Comparison of ENCODE assay signal across 25 cellular contexts in genomic region chr3:4880850-4881249, GRCh38.
DNase-seq lines count a peak whose midpoint lies in the region; ATAC-seq, FAIRE-seq and TF ChIP-seq lines count a peak whose summit lies in the region.
"Had no signal": no experiment of that assay in that cellular context is flagged by ENCODE, and none has a peak within 500 bp of the region (broad histone marks: within the 10 kb centered on the region; RNA-seq: fewer than 3 reads in every experiment).

No MANE protein-coding gene starts in this region.

- no peaks in the 10 kb centered on the region for H3K9me3 ChIP-seq in GM23248 (ENCODE audit: low read depth)
- H3K9me3 ChIP-seq in K562 (replicated peaks; ENCODE audit: control insufficient read depth, insufficient read depth, low read depth, low read length): no peaks in the 10 kb centered on the region
- no peaks in the 10 kb centered on the region for H3K9me3 ChIP-seq in parathyroid adenoma (ENCODE audit: control insufficient read depth, low read length)
- H3K9me3 ChIP-seq: BE2C, BLaER1 had no signal

- H3K4me2 ChIP-seq in GM23248 (ENCODE audit: unreplicated experiment) (no peak overlapping the region), K562 (ENCODE audit: insufficient read depth, low read length) (no peak overlapping the region), parathyroid adenoma (ENCODE audit: low read length) (no peak overlapping the region)
- H3K4me2 ChIP-seq: BLaER1 had no signal

- TF ChIP-seq EP300 in K562 (IDR thresholded peaks at IDR 0.05; ENCODE audit: low read length): no peak

- H3K9ac ChIP-seq in GM23248 (no peak overlapping the region), K562 (ENCODE audit: insufficient read depth in 1 of 2, low read depth in 2 of 2, low read length in 2 of 2) (no peak overlapping the region), parathyroid adenoma (no peak overlapping the region)
- H3K9ac ChIP-seq: BLaER1 had no signal

- no TSS peak for BruUV-seq in K562 (replicated peaks; lab: Mats Ljungman, UMichigan)

- DNase-seq in GM23248 (peak; percentile 7), K562 (ENCODE audit: extremely low read depth in 1 of 4, low spot score in 3 of 4) (no peak), erythroblast (lab: John Stamatoyannopoulos, UW) (no peak), ureter (ENCODE audit: low spot score) (no peak), ecto neural progenitor cell (ENCODE audit: low spot score) (no peak)
- DNase-seq: 8988T; ACHN; BE2C; C1 segment of cervical spinal cord; CD4-positive, alpha-beta memory T cell; CD4-positive, CD25-positive, alpha-beta regulatory T cell; CD8-positive, alpha-beta memory T cell; COR-L47; DMS 273 treated with DMSO at 0.1 percent for 48 hours; DMS153; DMS53; DMS79; DND-41; EL; GDM1 had no signal

- TF ChIP-seq POLR2A in K562 (conservative IDR thresholded peaks at IDR 0.05): no peak
- no peak for TF ChIP-seq POLR2A in erythroblast (IDR thresholded peaks at IDR 0.05; ENCODE audit: low read length)

- H2AFZ ChIP-seq in GM23248 (0 out of 2 replicates have a peak overlapping the region, but pooled peaks have one; percentile 39), K562 (ENCODE audit: low read depth, low read length) (peak overlapping the region; percentile 15), parathyroid adenoma (peak overlapping the region; percentile 38)

- H3K27me3 ChIP-seq in GM23248 (replicated peaks; ENCODE audit: insufficient read depth) (no peaks in the 10 kb centered on the region), K562 (ENCODE audit: control insufficient read depth in 2 of 2, insufficient read depth in 2 of 2, low read length in 2 of 2) (no peaks in the 10 kb centered on the region), parathyroid adenoma (ENCODE audit: control insufficient read depth, insufficient read depth, low read length) (no peaks in the 10 kb centered on the region)
- H3K27me3 ChIP-seq: BE2C, BLaER1 had no signal

- H3K36me3 ChIP-seq in GM23248 (ENCODE audit: low read depth): no peaks in the 10 kb centered on the region
- no peaks in the 10 kb centered on the region for H3K36me3 ChIP-seq in K562 (ENCODE audit: control insufficient read depth, insufficient read depth, low read length)
- no peaks in the 10 kb centered on the region for H3K36me3 ChIP-seq in parathyroid adenoma (ENCODE audit: control insufficient read depth, insufficient read depth, low read length)
- H3K36me3 ChIP-seq: BE2C, BLaER1 had no signal

- intact Hi-C loops in K562 (cut with micrococcal nuclease): no loop called here

- H3K79me2 ChIP-seq in GM23248 (ENCODE audit: insufficient read depth): no peaks in the 10 kb centered on the region
- no peaks in the 10 kb centered on the region for H3K79me2 ChIP-seq in K562 (ENCODE audit: control insufficient read depth, insufficient read depth, low read length)
- H3K79me2 ChIP-seq in parathyroid adenoma: no peaks in the 10 kb centered on the region

- in situ Hi-C loops in GM23248 (cut with MboI) (no loop called here), K562 (cut with MboI) (no loop called here)

- no peaks in the 10 kb centered on the region for H3K9me2 ChIP-seq in GM23248 (ENCODE audit: insufficient read depth)

- TF ChIP-seq CTCF in K562 (IDR thresholded peaks at IDR 0.05 in 2 of 3, conservative IDR thresholded peaks at IDR 0.05 in 1 of 3; ENCODE audit: insufficient read depth in 2 of 3, low read depth in 1 of 3, low read length in 3 of 3) (no peak), parathyroid adenoma (IDR thresholded peaks at IDR 0.05) (no peak)

- POLR2A ChIA-PET in K562 (lab: Yijun Ruan, JAX): interaction anchor here (0.8 to 1.4 kb wide), 4 partner anchors 12 to 60 kb away, joined by 3 to 5 read pairs (median 4); no protein-coding TSS in a partner anchor

- H4K20me1 ChIP-seq in GM23248 (ENCODE audit: insufficient read depth) (no peaks in the 10 kb centered on the region), K562 (replicated peaks; ENCODE audit: control insufficient read depth, insufficient read depth, low read length) (no peaks in the 10 kb centered on the region)
- H4K20me1 ChIP-seq: BLaER1 had no signal

- WGBS in GM23248 (ENCODE audit: low coverage in 1 of 2, low lambda C conversion rate in 2 of 2, missing lambda C conversion rate in 2 of 2), 2 experiments: 12 to 13% methylated on average over 6 of the region's 6 CpGs
- WGBS in K562 (ENCODE audit: insufficient coverage, low coverage, missing lambda C conversion rate): 58% methylated on average over 6 of the region's 6 CpGs

- no peaks in the 10 kb centered on the region for H3K9me1 ChIP-seq in K562 (ENCODE audit: control insufficient read depth, insufficient read depth, low read length)

- FAIRE-seq in K562 (lab: Jason Lieb, UNC): no peak
- FAIRE-seq: A204.1 had no signal

- H3K4me3 ChIP-seq in GM23248 (no peak overlapping the region), K562 (no peak overlapping the region), parathyroid adenoma (ENCODE audit: low read depth, low read length) (no peak overlapping the region)
- H3K4me3 ChIP-seq: BLaER1, GM12878 had no signal

- ATAC-seq in K562 (no peak), GM19035 (IDR thresholded peaks at IDR 0.05; ENCODE audit: unreplicated experiment) (no peak)
- ATAC-seq: GM12878 had no signal

- H3K27ac ChIP-seq in GM23248: no peak overlapping the region
- H3K27ac ChIP-seq in K562 (ENCODE audit: extremely low read depth, low read depth, low read length): no peak overlapping the region
- H3K27ac ChIP-seq in parathyroid adenoma: no peak overlapping the region
- H3K27ac ChIP-seq: BLaER1 had no signal

- H3K4me1 ChIP-seq in GM23248 (ENCODE audit: insufficient read depth) (no peaks in the 10 kb centered on the region), K562 (replicated peaks in 1 of 2; ENCODE audit: control insufficient read depth in 2 of 2, insufficient read depth in 2 of 2, low read length in 2 of 2) (no peaks in the 10 kb centered on the region; a peak in 1 of 5 replicates), parathyroid adenoma (no peaks in the 10 kb centered on the region)
- H3K4me1 ChIP-seq: BE2C, BLaER1 had no signal

- H3F3A ChIP-seq in GM23248 (ENCODE audit: insufficient read depth): no peaks in the 10 kb centered on the region

- TF ChIP-seq RAD21 in K562 (CRISPR knock-in tag; conservative IDR thresholded peaks at IDR 0.05 in 1 of 2, IDR thresholded peaks at IDR 0.05 in 1 of 2): no peak

- CTCF ChIA-PET in K562 (lab: Yijun Ruan, JAX; ENCODE audit: low intra/inter-chr PET ratio): no interaction called here

TF ChIP-seq in K562, 482 proteins besides CTCF, POLR2A, EP300 and RAD21:
- TF ChIP-seq RBM25 (IDR thresholded peaks at IDR 0.05; ENCODE audit: low read depth, low read length, severe bottlenecking) (no peak), MEIS2 (IDR thresholded peaks at IDR 0.05; ENCODE audit: partially characterized antibody) (peak; percentile 15)
